8 cellular contexts compared by ENCODE assay signal in genomic region chrX:30865020-30865419, GRCh38. TPM values are rescaled to one million over a fixed set of nuclear protein-coding genes. Genes with fewer than 3 reads are reported as not detected.
DNase-seq lines count a peak whose midpoint lies in the region; ATAC-seq, FAIRE-seq and TF ChIP-seq lines count a peak whose summit lies in the region.

No MANE protein-coding gene starts in this region.

- no peaks in the 10 kb centered on the region for H3K36me3 ChIP-seq in GM12878 (ENCODE audit: control insufficient read depth in 2 of 2, insufficient read depth in 2 of 2, low read length in 1 of 2)

- no peaks in the 10 kb centered on the region for H3K27me3 ChIP-seq in GM12878 (replicated peaks in 1 of 2; ENCODE audit: control insufficient read depth in 2 of 2, insufficient read depth in 2 of 2, low read length in 1 of 2)

- H3K4me1 ChIP-seq in GM12878 (ENCODE audit: control insufficient read depth, insufficient read depth, low read length) = no peaks in the 10 kb centered on the region

- H3K4me2 ChIP-seq in GM12878 (ENCODE audit: control insufficient read depth, insufficient read depth) = no peak overlapping the region

- peak; percentile 24 to 36 (median 29); a peak in 4 of 6 replicates for TF ChIP-seq CTCF in GM12878 (IDR thresholded peaks at IDR 0.05 in 2 of 3, conservative IDR thresholded peaks at IDR 0.05 in 1 of 3; ENCODE audit: control insufficient read depth in 2 of 3, extremely low read depth in 1 of 3, insufficient read depth in 1 of 3, low read depth in 3 of 3, low read length in 3 of 3)
- peak; percentile 40 for TF ChIP-seq CTCF in neural crest cell (conservative IDR thresholded peaks at IDR 0.05)

- in situ Hi-C loops in GM12878 (cut with MboI) = no loop called here

- no peak for FAIRE-seq in GM12878 (lab: Jason Lieb, UNC)

- H3K9me3 Mint-ChIP-seq in neural crest cell = no peaks in the 10 kb centered on the region

- ATAC-seq in HG02885 (IDR thresholded peaks at IDR 0.05; ENCODE audit: poor library complexity, unreplicated experiment) (peak; percentile 65), GM12878 (peak; percentile 82), GM19035 (IDR thresholded peaks at IDR 0.05; ENCODE audit: unreplicated experiment) (no peak), HG03280 (IDR thresholded peaks at IDR 0.05; ENCODE audit: unreplicated experiment) (no peak), GM18519 (IDR thresholded peaks at IDR 0.05; ENCODE audit: low FRiP score, unreplicated experiment) (no peak)

- no peaks in the 10 kb centered on the region for H3K9me3 ChIP-seq in GM12878 (replicated peaks; ENCODE audit: control insufficient read depth, insufficient read depth, low read length)

- POLR2A ChIA-PET in GM12878 (lab: Charles Lee) = no interaction called here

- H3K4me1 Mint-ChIP-seq in neural crest cell = no peaks in the 10 kb centered on the region

- no peaks in the 10 kb centered on the region for H3K27me3 Mint-ChIP-seq in neural crest cell (ENCODE audit: low read depth)

- TF ChIP-seq RAD21 in GM12878 (IDR thresholded peaks at IDR 0.05; ENCODE audit: insufficient read depth, low read depth, low read length) = 0 out of 2 replicates have a peak, but pooled peaks have one; percentile 9

- 23% methylated on average over 3 of the region's 3 CpGs for WGBS in GM12878 (ENCODE audit: insufficient coverage, insufficient replicate concordance, low lambda C conversion rate, missing lambda C conversion rate)

- H3K36me3 Mint-ChIP-seq in neural crest cell (ENCODE audit: low read depth) = no peaks in the 10 kb centered on the region

- CTCF ChIA-PET in GM12878 (lab: Yijun Ruan, JAX) = interaction anchor here (0.6 to 3.9 kb wide), 15 partner anchors 10 to 256 kb away, joined by 3 to 36 read pairs (median 3); no protein-coding TSS in a partner anchor

- no TSS peak for BruUV-seq in GM12878 (replicated peaks; lab: Mats Ljungman, UMichigan)

- H2AFZ ChIP-seq in GM12878 (ENCODE audit: control insufficient read depth, low read depth, low read length) = no peak overlapping the region

- intact Hi-C loops in GM12878 (cut with micrococcal nuclease; ENCODE audit: unreplicated experiment) = loop anchor here (2.0 kb wide), 1 partner anchor 128 kb away; no protein-coding TSS in a partner anchor

- no peak overlapping the region for H3K27ac ChIP-seq in GM12878 (ENCODE audit: control insufficient read depth, insufficient read depth)

- TF ChIP-seq EP300 in GM12878 (IDR thresholded peaks at IDR 0.05; ENCODE audit: borderline replicate concordance in 1 of 2, control insufficient read depth in 1 of 2, low read depth in 2 of 2, low read length in 2 of 2) = no peak

- RAD21 ChIA-PET in GM12878 (lab: Charles Lee; ENCODE audit: unreplicated experiment) = interaction anchor here (0.7 to 3.0 kb wide), 2 partner anchors 130 to 229 kb away, joined by 3 to 19 read pairs; no protein-coding TSS in a partner anchor

- no peak overlapping the region for H3K9ac ChIP-seq in GM12878 (ENCODE audit: control insufficient read depth, insufficient read depth, low read length)

- H4K20me1 ChIP-seq in GM12878 (ENCODE audit: control insufficient read depth, insufficient read depth) = no peaks in the 10 kb centered on the region

- TF ChIP-seq POLR2A in GM12878 (IDR thresholded peaks at IDR 0.05; ENCODE audit: low read depth, low read length) = no peak

- no peak overlapping the region for H3K4me3 ChIP-seq in GM12878

- DNase-seq in NCI-H82 (lab: John Stamatoyannopoulos, UW) (peak; percentile 29), NCI-H82 treated with DMSO at 0.1 percent for 48 hours (lab: John Stamatoyannopoulos, UW; ENCODE audit: unreplicated experiment) (no peak), GM12878 (ENCODE audit: low read depth, low spot score) (no peak), neural crest cell (ENCODE audit: low read depth, low spot score) (no peak)

- SMC1A ChIA-PET in GM12878 (lab: Charles Lee; ENCODE audit: uncharacterized antibody, unreplicated experiment) = interaction anchor here (1.0 to 2.6 kb wide), 8 partner anchors 9 to 295 kb away, joined by 4 to 15 read pairs (median 5); no protein-coding TSS in a partner anchor

- no peak overlapping the region for H3K27ac Mint-ChIP-seq in neural crest cell (ENCODE audit: unreplicated experiment)

- H3K79me2 ChIP-seq in GM12878 (ENCODE audit: control insufficient read depth, insufficient read depth, low read length) = no peaks in the 10 kb centered on the region

- no peak overlapping the region for H3K4me3 Mint-ChIP-seq in neural crest cell

TF ChIP-seq in GM12878, 131 proteins besides CTCF, POLR2A, EP300 and RAD21:
- TF ChIP-seq GABPA (IDR thresholded peaks at IDR 0.05; ENCODE audit: low read depth) (no peak), SMC3 (IDR thresholded peaks at IDR 0.05; ENCODE audit: borderline replicate concordance, low read length) (peak; percentile 29; the same call in 1 of the 2 replicates)

RNA-seq across cellular contexts. Expression of gene TAB3, which starts 24.0 kb away (rescaled TPM):
- total RNA-seq in GM12878 (2013; cell fraction: nucleolus; rRNA removed) = 26.9 and 31.8 TPM in 2 replicates
- total RNA-seq in GM12878 (2014; rRNA removed) (7.3 and 9.5 TPM in 2 replicates), GM12878 (2014; rRNA removed; fragmentation: Illumina TruSeq; extraction: Trizol) (9.3 and 9.8 TPM in 2 replicates), GM12878 (2021) (8.8 and 10.7 TPM in 2 replicates), neural crest cell (13.2 and 13.3 TPM in 2 replicates)
- polyA plus RNA-seq in GM12878 (2011; ENCODE audit: low read depth) = 7.4 TPM
- polyA plus RNA-seq in GM12878 (2011; rRNA removed) (22.1 and 23.5 TPM in 2 replicates), GM12878 (2014; fragmentation: Illumina TruSeq; extraction: Trizol) (11.9 and 21.5 TPM in 2 replicates), GM12878 (2014; fragmentation: Nextera tagmentation; extraction: Ambion mirVana) (1 to 10 TPM; 1.7 to 2.0 TPM), GM12878 (2014; rRNA removed) (9.6 and 12.0 TPM in 2 replicates), GM12878 (2016; fragmentation: Nextera tagmentation; extraction: Ambion mirVana) (1 to 10 TPM; 8.2 to 8.8 TPM)
- 12.6 and 13.6 TPM in 2 replicates for polyA plus RNA-seq in GM12878 (2011; cell fraction: cytosol; rRNA removed)
- 15.9 and 18.2 TPM in 2 replicates for polyA plus RNA-seq in GM12878 (2011; cell fraction: nucleus; rRNA removed)
- polyA plus RNA-seq in GM12878 (2012) = 9.9 and 10.4 TPM in 2 replicates
- polyA minus RNA-seq in GM12878 (2011; rRNA and poly(A)+ RNA removed) = 26.5 and 39.1 TPM in 2 replicates
- 6.4 and 7.5 TPM in 2 replicates for polyA minus RNA-seq in GM12878 (2011; cell fraction: cytosol; rRNA and poly(A)+ RNA removed)
- 11.4 and 16.2 TPM in 2 replicates for polyA minus RNA-seq in GM12878 (2011; cell fraction: nucleus; rRNA and poly(A)+ RNA removed)

Comparison
In these comparisons a context has a peak if more than half of its experiments do, and no peak if none do; other contexts are left out.
1. ATAC-seq: peak in HG02885 (single experiment) and GM12878 (single experiment); none in GM19035 (single experiment), HG03280 (single experiment) and GM18519 (single experiment).